Comparison of ENCODE assay signal across 11 cellular contexts in the genomic region with DNA sequence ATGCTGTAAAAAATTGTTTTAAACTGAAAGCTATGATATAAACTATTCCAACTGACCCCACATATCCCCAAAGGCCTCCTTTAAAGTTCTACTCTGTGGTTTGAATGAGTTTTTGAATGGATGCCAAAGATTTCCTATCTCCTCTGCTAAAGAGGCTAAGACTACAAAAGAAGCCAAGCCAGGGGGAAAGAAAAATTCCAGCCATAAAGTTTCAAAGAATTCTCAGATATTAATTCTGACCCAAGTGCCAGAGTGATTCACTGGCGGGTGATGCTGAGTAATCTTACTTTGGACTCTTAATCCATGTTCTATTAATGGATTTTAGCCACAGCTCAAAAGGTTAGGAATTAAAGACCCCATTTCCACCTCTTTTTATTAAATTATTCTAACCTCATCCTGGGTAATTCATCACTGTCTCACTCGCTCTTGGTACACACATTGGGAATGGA.
DNase-seq lines count a peak whose midpoint lies in the region; TF ChIP-seq lines count a peak whose summit lies in the region.
"Had no signal": no experiment of that assay in that cellular context is flagged by ENCODE, and none has a peak within 500 bp of the region (broad histone marks: within the 10 kb centered on the region; RNA-seq: fewer than 3 reads in every experiment).

No MANE protein-coding gene starts in this region.

- H3K9me3 ChIP-seq in smooth muscle cell (replicated peaks; ENCODE audit: low read depth): no peaks in the 10 kb centered on the region
- H3K9me3 ChIP-seq in left ventricle myocardium inferior (replicated peaks): peaks cover 5% of the 10 kb centered on the region

- CTCF ChIA-PET in HEK293T (lab: Yijun Ruan, JAX): no interaction called here

- H3K36me3 ChIP-seq in smooth muscle cell (ENCODE audit: low read depth): no peaks in the 10 kb centered on the region
- no peaks in the 10 kb centered on the region for H3K36me3 ChIP-seq in left ventricle myocardium inferior

- peak overlapping the region; percentile 76 for H3K4me2 ChIP-seq in smooth muscle cell

- POLR2A ChIA-PET in HEK293T (lab: Yijun Ruan, JAX): no interaction called here

- H3K4me1 ChIP-seq in smooth muscle cell (ENCODE audit: low read depth) (peaks cover 20% of the 10 kb centered on the region), left ventricle myocardium inferior (no peaks in the 10 kb centered on the region)

- H3K4me3 ChIP-seq in fibroblast of pulmonary artery (replicated peaks; ENCODE audit: low read depth, low read length) (no peak overlapping the region), smooth muscle cell (no peak overlapping the region), left ventricle myocardium inferior (no peak overlapping the region)

- peak overlapping the region; percentile 73 for H3K9ac ChIP-seq in smooth muscle cell (ENCODE audit: low read depth)

- peaks cover 1% of the 10 kb centered on the region for H3K79me2 ChIP-seq in smooth muscle cell (ENCODE audit: low read depth)

- DNase-seq in GM04504 (ENCODE audit: low read depth) (peak; percentile 90), SW480 (ENCODE audit: low spot score) (peak; percentile 14), fibroblast of pulmonary artery (ENCODE audit: low read depth) (peak; percentile 93), smooth muscle cell (lab: John Stamatoyannopoulos, UW; ENCODE audit: unreplicated experiment) (no peak), GM20000 (ENCODE audit: low spot score) (no peak), HEK293T (ENCODE audit: extremely low spot score) (no peak), NCI-H510A treated with DMSO at 0.1 percent for 48 hours (lab: John Stamatoyannopoulos, UW) (no peak), left ventricle myocardium inferior (no peak)
- DNase-seq: H7; naive thymus-derived CD8-positive, alpha-beta T cell; NCI-H1105 treated with DMSO at 0.1 percent for 48 hours had no signal

- no peaks in the 10 kb centered on the region for H3K27me3 ChIP-seq in smooth muscle cell (ENCODE audit: low read depth)
- H3K27me3 ChIP-seq in left ventricle myocardium inferior (ENCODE audit: low read depth): no peaks in the 10 kb centered on the region

- TF ChIP-seq CTCF in fibroblast of pulmonary artery (IDR thresholded peaks at IDR 0.05; ENCODE audit: low read length, missing control alignments) (no peak), smooth muscle cell (IDR thresholded peaks at IDR 0.05; ENCODE audit: borderline replicate concordance, insufficient read depth, poor library complexity, severe bottlenecking) (no peak), GM20000 (IDR thresholded peaks at IDR 0.05; ENCODE audit: extremely low read depth, missing control alignments) (no peak), left ventricle myocardium inferior (IDR thresholded peaks at IDR 0.05; ENCODE audit: borderline replicate concordance) (no peak)

- no peak overlapping the region for H2AFZ ChIP-seq in smooth muscle cell (ENCODE audit: low read depth)

- peaks cover 9% of the 10 kb centered on the region for H3F3A ChIP-seq in smooth muscle cell (ENCODE audit: low read depth)

- 27% methylated on average over 2 of the region's 2 CpGs for WGBS in smooth muscle cell (ENCODE audit: low lambda C conversion rate)

- H4K20me1 ChIP-seq in smooth muscle cell (ENCODE audit: low read depth): no peaks in the 10 kb centered on the region

- intact Hi-C loops in left ventricle myocardium inferior (cut with micrococcal nuclease): no loop called here

- H3K27ac ChIP-seq in smooth muscle cell (ENCODE audit: low read depth) (peak overlapping the region; percentile 91), left ventricle myocardium inferior (replicated peaks) (no peak overlapping the region)

TF ChIP-seq in HEK293T, 16 proteins besides CTCF, POLR2A, EP300 and RAD21:
- TF ChIP-seq FOXK2 (IDR thresholded peaks at IDR 0.05) (no peak), SP1 (IDR thresholded peaks at IDR 0.05) (no peak), PKNOX1 (IDR thresholded peaks at IDR 0.05) (no peak), ARNT (IDR thresholded peaks at IDR 0.05) (no peak), L3MBTL2 (conservative IDR thresholded peaks at IDR 0.05) (no peak), NFRKB (IDR thresholded peaks at IDR 0.05) (no peak), BHLHE40 (IDR thresholded peaks at IDR 0.05; ENCODE audit: borderline replicate concordance) (no peak), FOXM1 (IDR thresholded peaks at IDR 0.05; ENCODE audit: borderline replicate concordance) (no peak), SUZ12 (IDR thresholded peaks at IDR 0.05) (no peak), CTBP1 (IDR thresholded peaks at IDR 0.05; ENCODE audit: borderline replicate concordance) (no peak), TARDBP (IDR thresholded peaks at IDR 0.05) (no peak), LEF1 (IDR thresholded peaks at IDR 0.05; ENCODE audit: borderline replicate concordance) (no peak), ELF4 (IDR thresholded peaks at IDR 0.05) (no peak), HDGF (IDR thresholded peaks at IDR 0.05; ENCODE audit: borderline replicate concordance) (no peak), FOXA1 (IDR thresholded peaks at IDR 0.05) (no peak), ZNF384 (IDR thresholded peaks at IDR 0.05) (no peak)

Comparison
In these comparisons a context has a peak if more than half of its experiments do, and no peak if none do; other contexts are left out.
1. DNase-seq: peak in GM04504 (single experiment), SW480 (single experiment) and fibroblast of pulmonary artery (single experiment); none in smooth muscle cell (single experiment), GM20000 (single experiment), HEK293T (single experiment), NCI-H510A treated with DMSO at 0.1 percent for 48 hours (single experiment) and left ventricle myocardium inferior (single experiment).